1 cellular context compared by ENCODE assay signal in genomic region chr12:15088115-15088514, GRCh38.
TF ChIP-seq lines count a peak whose summit lies in the region.

No MANE protein-coding gene starts in this region.

TF ChIP-seq in GM23338, 12 proteins besides CTCF, POLR2A, EP300 and RAD21 (continued from another document):
- no peak for TF ChIP-seq REST (IDR thresholded peaks at IDR 0.05; ENCODE audit: unreplicated experiment)
- no peak for TF ChIP-seq ZNF462 (CRISPR knock-in tag; IDR thresholded peaks at IDR 0.05)
- TF ChIP-seq STAT1 (IDR thresholded peaks at IDR 0.05; ENCODE audit: unreplicated experiment), result no peak
